Comparison of ENCODE assay signal across 1 cellular context in the genomic region with DNA sequence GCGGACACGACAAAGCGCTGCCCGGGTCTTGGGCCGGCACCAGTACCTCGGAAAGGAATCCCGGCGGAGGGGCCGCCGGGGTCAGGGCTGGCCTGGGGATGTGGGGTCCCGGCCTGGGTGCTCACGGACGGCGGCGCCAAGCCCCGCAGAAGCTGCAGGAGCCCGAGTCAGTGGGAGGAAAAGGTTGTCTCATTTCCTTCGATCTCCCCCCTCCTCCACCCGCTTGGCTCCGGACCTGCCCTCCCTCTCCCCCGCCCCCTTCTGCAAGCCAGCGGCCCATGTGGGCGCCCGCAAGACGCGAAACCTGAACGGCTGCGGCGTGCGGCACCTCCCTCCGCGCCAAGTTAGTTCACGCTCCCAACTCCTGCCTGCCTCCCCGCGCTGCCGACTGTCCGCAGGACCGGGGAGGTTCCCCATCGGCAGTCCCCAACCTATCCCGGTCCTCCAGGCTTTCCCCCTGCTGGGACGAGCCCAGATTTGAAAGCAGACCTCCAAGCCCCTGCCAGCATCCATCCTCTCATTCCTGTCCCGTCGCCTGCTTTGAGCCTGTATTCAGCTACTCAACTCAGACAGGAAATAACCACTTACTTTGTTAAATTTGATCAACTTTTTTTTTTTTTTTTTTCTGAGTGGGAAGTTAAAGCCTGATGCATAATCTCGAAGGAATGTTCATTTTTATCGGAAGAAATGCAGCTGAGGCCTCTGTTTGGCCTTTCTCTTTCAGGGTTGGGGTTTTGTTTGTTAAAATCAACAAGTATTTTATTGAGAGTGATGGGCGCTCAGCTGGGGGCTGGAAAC.
TF ChIP-seq lines count a peak whose summit lies in the region.

A gene with protein sequence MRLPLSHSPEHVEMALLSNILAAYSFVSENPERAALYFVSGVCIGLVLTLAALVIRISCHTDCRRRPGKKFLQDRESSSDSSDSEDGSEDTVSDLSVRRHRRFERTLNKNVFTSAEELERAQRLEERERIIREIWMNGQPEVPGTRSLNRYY (minus strand): TSS at position 172 of the 798 bp plus-strand sequence. CDS start 42,799 bp downstream, outside the sequence.

TF ChIP-seq in HepG2, 621 proteins besides CTCF, POLR2A, EP300 and RAD21 (continued from another document and continues in another):
- TF ChIP-seq REST (IDR thresholded peaks at IDR 0.05; ENCODE audit: borderline replicate concordance in 1 of 2, low read depth in 1 of 2, low read length in 2 of 2): peak in 1 of 2 experiments; percentile 18; a peak in 2 of 4 replicates
- TF ChIP-seq ZNF879 (CRISPR knock-in tag; IDR thresholded peaks at IDR 0.05): no peak; the same call in 1 of the 2 replicates
- TF ChIP-seq ZFP90 (CRISPR knock-in tag; IDR thresholded peaks at IDR 0.05; ENCODE audit: borderline replicate concordance): peak; percentile 87
- TF ChIP-seq ZSCAN21 (CRISPR knock-in tag; IDR thresholded peaks at IDR 0.05; ENCODE audit: borderline replicate concordance): peak; percentile 3; the same call in 1 of the 2 replicates
- no peak for TF ChIP-seq ZNF878 (CRISPR knock-in tag; IDR thresholded peaks at IDR 0.05)
- peak; percentile 97 for TF ChIP-seq ZNF607 (CRISPR knock-in tag; IDR thresholded peaks at IDR 0.05; ENCODE audit: borderline replicate concordance)
- TF ChIP-seq POLR2AphosphoS2 (IDR thresholded peaks at IDR 0.05; ENCODE audit: low read depth, low read length): no peak
- TF ChIP-seq ZNF850 (CRISPR knock-in tag; conservative IDR thresholded peaks at IDR 0.05): no peak
- TF ChIP-seq KDM4B (CRISPR knock-in tag; IDR thresholded peaks at IDR 0.05): peak; percentile 51; the same call in 1 of the 2 replicates
- no peak; the same call in none of the 2 replicates for TF ChIP-seq MTA1 (CRISPR knock-in tag; IDR thresholded peaks at IDR 0.05; ENCODE audit: borderline replicate concordance)
- no peak for TF ChIP-seq MTF2 (CRISPR knock-in tag; IDR thresholded peaks at IDR 0.05; ENCODE audit: borderline replicate concordance)
- TF ChIP-seq PAF1 (CRISPR knock-in tag; IDR thresholded peaks at IDR 0.05): no peak
- TF ChIP-seq, protein P1, sequence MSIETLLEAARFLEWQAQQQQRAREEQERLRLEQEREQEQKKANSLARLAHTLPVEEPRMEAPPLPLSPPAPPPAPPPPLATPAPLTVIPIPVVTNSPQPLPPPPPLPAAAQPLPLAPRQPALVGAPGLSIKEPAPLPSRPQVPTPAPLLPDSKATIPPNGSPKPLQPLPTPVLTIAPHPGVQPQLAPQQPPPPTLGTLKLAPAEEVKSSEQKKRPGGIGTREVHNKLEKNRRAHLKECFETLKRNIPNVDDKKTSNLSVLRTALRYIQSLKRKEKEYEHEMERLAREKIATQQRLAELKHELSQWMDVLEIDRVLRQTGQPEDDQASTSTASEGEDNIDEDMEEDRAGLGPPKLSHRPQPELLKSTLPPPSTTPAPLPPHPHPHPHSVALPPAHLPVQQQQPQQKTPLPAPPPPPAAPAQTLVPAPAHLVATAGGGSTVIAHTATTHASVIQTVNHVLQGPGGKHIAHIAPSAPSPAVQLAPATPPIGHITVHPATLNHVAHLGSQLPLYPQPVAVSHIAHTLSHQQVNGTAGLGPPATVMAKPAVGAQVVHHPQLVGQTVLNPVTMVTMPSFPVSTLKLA (IDR thresholded peaks at IDR 0.05): no peak
- TF ChIP-seq KDM3A (CRISPR knock-in tag; IDR thresholded peaks at IDR 0.05; ENCODE audit: low read depth): no peak; the same call in 1 of the 2 replicates
- TF ChIP-seq HDAC2 (CRISPR knock-in tag; IDR thresholded peaks at IDR 0.05): peak; percentile 66
- TF ChIP-seq KLF13 (CRISPR knock-in tag; IDR thresholded peaks at IDR 0.05): peak; percentile 85; the same call in 1 of the 2 replicates
- no peak for TF ChIP-seq ZNF232 (CRISPR knock-in tag; IDR thresholded peaks at IDR 0.05; ENCODE audit: borderline replicate concordance)
- no peak for TF ChIP-seq ZNF263 (CRISPR knock-in tag; IDR thresholded peaks at IDR 0.05)
- TF ChIP-seq YEATS4 (CRISPR knock-in tag; IDR thresholded peaks at IDR 0.05; ENCODE audit: borderline replicate concordance): peak; percentile 51; the same call in 1 of the 2 replicates
- no peak for TF ChIP-seq SRSF4 (IDR thresholded peaks at IDR 0.05; ENCODE audit: low read depth, low read length, poor library complexity, severe bottlenecking)
- no peak for TF ChIP-seq RAD51 (IDR thresholded peaks at IDR 0.05; ENCODE audit: borderline replicate concordance)
- TF ChIP-seq ZNF276 (CRISPR knock-in tag; IDR thresholded peaks at IDR 0.05; ENCODE audit: low read depth): no peak
- TF ChIP-seq KAT7 (CRISPR knock-in tag; IDR thresholded peaks at IDR 0.05; ENCODE audit: borderline replicate concordance): peak; percentile 90; the same call in 1 of the 2 replicates
- peak; percentile 0 for TF ChIP-seq SRSF1 (optimal IDR thresholded peaks at IDR 0.05; ENCODE audit: low read depth, low read length)
- no peak for TF ChIP-seq NFE2 (CRISPR knock-in tag; IDR thresholded peaks at IDR 0.05)
- TF ChIP-seq, protein P2, sequence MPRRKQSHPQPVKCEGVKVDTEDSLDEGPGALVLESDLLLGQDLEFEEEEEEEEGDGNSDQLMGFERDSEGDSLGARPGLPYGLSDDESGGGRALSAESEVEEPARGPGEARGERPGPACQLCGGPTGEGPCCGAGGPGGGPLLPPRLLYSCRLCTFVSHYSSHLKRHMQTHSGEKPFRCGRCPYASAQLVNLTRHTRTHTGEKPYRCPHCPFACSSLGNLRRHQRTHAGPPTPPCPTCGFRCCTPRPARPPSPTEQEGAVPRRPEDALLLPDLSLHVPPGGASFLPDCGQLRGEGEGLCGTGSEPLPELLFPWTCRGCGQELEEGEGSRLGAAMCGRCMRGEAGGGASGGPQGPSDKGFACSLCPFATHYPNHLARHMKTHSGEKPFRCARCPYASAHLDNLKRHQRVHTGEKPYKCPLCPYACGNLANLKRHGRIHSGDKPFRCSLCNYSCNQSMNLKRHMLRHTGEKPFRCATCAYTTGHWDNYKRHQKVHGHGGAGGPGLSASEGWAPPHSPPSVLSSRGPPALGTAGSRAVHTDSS (CRISPR knock-in tag; conservative IDR thresholded peaks at IDR 0.05): no peak
- TF ChIP-seq ONECUT2 (CRISPR knock-in tag; IDR thresholded peaks at IDR 0.05): 0 out of 2 replicates have a peak, but pooled peaks have one; percentile 29
- TF ChIP-seq ZNF660 (CRISPR knock-in tag; IDR thresholded peaks at IDR 0.05; ENCODE audit: borderline replicate concordance, low read depth): no peak
- peak; percentile 79 for TF ChIP-seq ARNTL (CRISPR knock-in tag; IDR thresholded peaks at IDR 0.05)
- peak; percentile 58 for TF ChIP-seq HOXA3 (CRISPR knock-in tag; IDR thresholded peaks at IDR 0.05)
- no peak for TF ChIP-seq IRX3 (CRISPR knock-in tag; IDR thresholded peaks at IDR 0.05; ENCODE audit: borderline replicate concordance, low read depth)
- TF ChIP-seq TBX2 (CRISPR knock-in tag; IDR thresholded peaks at IDR 0.05; ENCODE audit: borderline replicate concordance): peak; percentile 77
- TF ChIP-seq FOXP1 (IDR thresholded peaks at IDR 0.05): no peak
- TF ChIP-seq FOXP1 (CRISPR knock-in tag; IDR thresholded peaks at IDR 0.05): 0 out of 2 replicates have a peak, but pooled peaks have one; percentile 3
- 0 out of 2 replicates have a peak, but pooled peaks have one; percentile 32 for TF ChIP-seq ISX (CRISPR knock-in tag; conservative IDR thresholded peaks at IDR 0.05)
- TF ChIP-seq ZNF33A (CRISPR knock-in tag; IDR thresholded peaks at IDR 0.05; ENCODE audit: borderline replicate concordance): no peak
- no peak for TF ChIP-seq CBX2 (IDR thresholded peaks at IDR 0.05; ENCODE audit: low read depth, low read length)
- TF ChIP-seq CBX2 (CRISPR knock-in tag; IDR thresholded peaks at IDR 0.05; ENCODE audit: low read depth): no peak
- TF ChIP-seq MLLT10 (CRISPR knock-in tag; IDR thresholded peaks at IDR 0.05): no peak
- TF ChIP-seq ZNF468 (CRISPR knock-in tag; IDR thresholded peaks at IDR 0.05): no peak
- TF ChIP-seq SMARCE1 (IDR thresholded peaks at IDR 0.05; ENCODE audit: borderline replicate concordance): no peak
- TF ChIP-seq ZIK1 (CRISPR knock-in tag; IDR thresholded peaks at IDR 0.05; ENCODE audit: borderline replicate concordance, low read depth): peak; percentile 81; the same call in 1 of the 2 replicates
- TF ChIP-seq GMEB1 (CRISPR knock-in tag; IDR thresholded peaks at IDR 0.05; ENCODE audit: borderline replicate concordance): no peak; the same call in 1 of the 2 replicates
- no peak for TF ChIP-seq CCDC6 (CRISPR knock-in tag; IDR thresholded peaks at IDR 0.05)
- TF ChIP-seq GATAD1 (CRISPR knock-in tag; IDR thresholded peaks at IDR 0.05): 0 out of 2 replicates have a peak, but pooled peaks have one; percentile 53
- TF ChIP-seq DNMT1 (CRISPR knock-in tag; IDR thresholded peaks at IDR 0.05): no peak
- TF ChIP-seq GZF1 (CRISPR knock-in tag; IDR thresholded peaks at IDR 0.05): peak; percentile 55; the same call in 1 of the 2 replicates
- TF ChIP-seq JUN (CRISPR knock-in tag; IDR thresholded peaks at IDR 0.05): peak; percentile 35; the same call in 1 of the 2 replicates
- peak; percentile 36; the same call in 1 of the 2 replicates for TF ChIP-seq NR2C2 (CRISPR knock-in tag; IDR thresholded peaks at IDR 0.05; ENCODE audit: borderline replicate concordance)
- TF ChIP-seq RFX1 (IDR thresholded peaks at IDR 0.05): no peak
- TF ChIP-seq, protein P3, sequence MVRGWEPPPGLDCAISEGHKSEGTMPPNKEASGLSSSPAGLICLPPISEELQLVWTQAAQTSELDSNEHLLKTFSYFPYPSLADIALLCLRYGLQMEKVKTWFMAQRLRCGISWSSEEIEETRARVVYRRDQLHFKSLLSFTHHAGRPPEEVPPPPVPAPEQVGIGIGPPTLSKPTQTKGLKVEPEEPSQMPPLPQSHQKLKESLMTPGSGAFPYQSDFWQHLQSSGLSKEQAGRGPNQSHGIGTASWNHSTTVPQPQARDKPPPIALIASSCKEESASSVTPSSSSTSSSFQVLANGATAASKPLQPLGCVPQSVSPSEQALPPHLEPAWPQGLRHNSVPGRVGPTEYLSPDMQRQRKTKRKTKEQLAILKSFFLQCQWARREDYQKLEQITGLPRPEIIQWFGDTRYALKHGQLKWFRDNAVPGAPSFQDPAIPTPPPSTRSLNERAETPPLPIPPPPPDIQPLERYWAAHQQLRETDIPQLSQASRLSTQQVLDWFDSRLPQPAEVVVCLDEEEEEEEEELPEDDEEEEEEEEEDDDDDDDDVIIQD (CRISPR knock-in tag; IDR thresholded peaks at IDR 0.05; ENCODE audit: low read depth): 0 out of 2 replicates have a peak, but pooled peaks have one; percentile 29
- 0 out of 2 replicates have a peak, but pooled peaks have one; percentile 13 for TF ChIP-seq GTF3A (CRISPR knock-in tag; conservative IDR thresholded peaks at IDR 0.05)
- TF ChIP-seq MBD4 (IDR thresholded peaks at IDR 0.05; ENCODE audit: borderline replicate concordance, low read length): no peak
- TF ChIP-seq CEBPB (IDR thresholded peaks at IDR 0.05; ENCODE audit: borderline replicate concordance, low read depth, low read length): no peak
- TF ChIP-seq ZNF333 (CRISPR knock-in tag; IDR thresholded peaks at IDR 0.05; ENCODE audit: borderline replicate concordance): peak; percentile 61; the same call in 1 of the 2 replicates
- TF ChIP-seq MIER3 (CRISPR knock-in tag; IDR thresholded peaks at IDR 0.05; ENCODE audit: borderline replicate concordance): no peak; the same call in 1 of the 2 replicates
- peak; percentile 59; the same call in 1 of the 2 replicates for TF ChIP-seq RXRA (CRISPR knock-in tag; IDR thresholded peaks at IDR 0.05)
- TF ChIP-seq ZNF570 (CRISPR knock-in tag; IDR thresholded peaks at IDR 0.05; ENCODE audit: borderline replicate concordance): no peak
- peak; percentile 54 for TF ChIP-seq POLR2G (IDR thresholded peaks at IDR 0.05; ENCODE audit: low read depth, low read length)
- TF ChIP-seq ZNF556 (CRISPR knock-in tag; IDR thresholded peaks at IDR 0.05; ENCODE audit: borderline replicate concordance): peak; percentile 92
